Comparison of ENCODE assay signal across 8 cellular contexts in the genomic region with DNA sequence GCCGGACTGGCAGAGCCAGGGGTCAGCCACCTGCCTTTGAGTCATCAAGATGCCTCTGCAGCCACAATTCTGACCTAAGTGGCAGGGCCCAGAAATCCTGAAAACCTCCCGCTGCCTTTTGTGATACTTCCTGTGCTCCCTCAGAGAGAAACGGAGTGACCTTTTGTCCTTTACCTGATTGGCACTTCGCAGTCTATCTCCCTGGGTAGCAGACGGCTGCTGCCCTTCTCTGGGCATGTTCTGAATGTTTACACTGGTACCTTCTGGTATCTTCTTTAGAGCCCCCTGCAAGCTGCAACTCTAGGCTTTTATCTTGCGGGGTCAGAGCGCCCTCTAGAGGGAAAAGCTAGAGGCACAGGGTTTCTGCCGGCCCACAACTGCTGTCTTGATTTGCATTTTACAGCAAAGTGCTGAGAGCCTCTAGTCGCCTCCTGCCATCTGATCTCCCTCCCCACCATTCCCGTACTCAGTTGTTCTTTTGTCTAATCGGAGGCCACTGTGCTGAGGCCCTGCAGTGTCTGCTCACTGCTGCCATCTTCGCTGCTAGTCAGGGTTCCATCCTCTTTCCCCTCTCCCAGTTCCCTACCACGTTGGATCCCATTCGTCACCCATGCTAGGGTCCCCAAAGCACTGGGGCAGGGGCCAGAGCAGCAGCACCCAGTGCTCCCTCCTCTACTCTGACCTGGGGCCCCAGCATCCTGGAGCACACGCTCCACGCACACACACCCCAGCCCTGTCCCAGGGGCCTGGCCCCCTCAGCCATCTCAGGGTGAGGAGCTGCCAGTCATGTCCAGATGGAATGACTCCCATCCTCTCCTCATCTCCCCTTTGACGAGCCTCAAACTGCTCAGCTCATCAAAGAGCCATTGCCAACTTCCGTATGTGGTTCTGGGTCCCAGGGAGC. TPM values are rescaled to one million over a fixed set of nuclear protein-coding genes. Genes with fewer than 3 reads are reported as not detected.
DNase-seq lines count a peak whose midpoint lies in the region; ATAC-seq lines count a peak whose summit lies in the region.

No MANE protein-coding gene starts in this region.

- intact Hi-C loops in left ventricle myocardium superior (cut with micrococcal nuclease) = no loop called here

- peak overlapping the region; percentile 99 for H3K27ac ChIP-seq in angular gyrus (ENCODE audit: low read depth, low read length)

- DNase-seq in GDM1 (lab: John Stamatoyannopoulos, UW) (peak; percentile 12), NCI-H1092 (lab: John Stamatoyannopoulos, UW) (peak; percentile 30), T-helper 1 cell (peak in 3 of 5 donors; percentile 29 to 45 (median 37)), left ventricle myocardium superior (no peak), retina (peak; percentile 83)

- ATAC-seq in left ventricle myocardium superior (peak; percentile 16), GM21576 (IDR thresholded peaks at IDR 0.05; ENCODE audit: unreplicated experiment) (no peak), HG02884 (IDR thresholded peaks at IDR 0.05; ENCODE audit: unreplicated experiment) (no peak)

RNA-seq across cellular contexts. Expression of a gene that starts 26.7 kb away (rescaled TPM):
- total RNA-seq in left ventricle myocardium superior = 8.5 TPM

RNA-seq across cellular contexts. Expression of a gene that starts 47.6 kb away (rescaled TPM):
- 49.8 TPM for total RNA-seq in left ventricle myocardium superior
